In genomic region chr16:73056383-73056782, GRCh38 we compare ENCODE assay signal across 8 cellular contexts. TPM values are rescaled to one million over a fixed set of nuclear protein-coding genes. Genes with fewer than 3 reads are reported as not detected.
DNase-seq lines count a peak whose midpoint lies in the region; ATAC-seq and TF ChIP-seq lines count a peak whose summit lies in the region.

No MANE protein-coding gene starts in this region.

- DNase-seq in OCI-LY7 (ENCODE audit: low spot score) (no peak), epithelial cell of prostate (ENCODE audit: low read depth, low spot score) (no peak), DMS 273 treated with DMSO at 0.1 percent for 48 hours (lab: John Stamatoyannopoulos, UW) (no peak)
- no peak for DNase-seq in activated effector memory CD4-positive, alpha-beta T cell treated with anti-CD3 and anti-CD28 coated beads, Interleukin-2, amount 50 U/mL, for 16 hours
- DNase-seq in stimulated activated CD4-positive, alpha-beta T cell treated with anti-CD3 and anti-CD28 coated beads, Interleukin-4, amount 100 ng/mL, for 1 hour: no peak

- H2AFZ ChIP-seq in ACC112 (ENCODE audit: low read length, unreplicated experiment): no peak overlapping the region
- no peak overlapping the region for H2AFZ ChIP-seq in OCI-LY7 (ENCODE audit: low read length)
- no peak overlapping the region for H2AFZ ChIP-seq in neural cell (ENCODE audit: low read depth, low read length)

- H3K27me3 ChIP-seq in ACC112 (ENCODE audit: insufficient read depth, low read length): no peaks in the 10 kb centered on the region
- peaks cover 4% of the 10 kb centered on the region for H3K27me3 ChIP-seq in neural cell (ENCODE audit: insufficient read depth, low read depth, low read length)

- H3K27ac ChIP-seq in ACC112 (ENCODE audit: low read depth, low read length) (peak overlapping the region; percentile 80), OCI-LY7 (ENCODE audit: low read depth, low read length, poor library complexity, severe bottlenecking) (no peak overlapping the region), epithelial cell of prostate (peak overlapping the region; percentile 93), neural cell (ENCODE audit: low read length) (peak overlapping the region; percentile 99)

- TF ChIP-seq CTCF in OCI-LY7 (conservative IDR thresholded peaks at IDR 0.05; ENCODE audit: low read length) (no peak), neural cell (IDR thresholded peaks at IDR 0.05; ENCODE audit: poor library complexity, severe bottlenecking) (no peak)

- H3K36me3 ChIP-seq in ACC112 (ENCODE audit: insufficient read depth, low read length) (no peaks in the 10 kb centered on the region), OCI-LY7 (ENCODE audit: insufficient read depth, low read length) (no peaks in the 10 kb centered on the region), neural cell (ENCODE audit: insufficient read depth, low read length) (no peaks in the 10 kb centered on the region)

- intact Hi-C loops in OCI-LY7 (cut with micrococcal nuclease; ENCODE audit: unreplicated experiment): loop anchor here (5.0 to 10.0 kb wide), 2 partner anchors 222 to 389 kb away; no protein-coding TSS in a partner anchor

- peak overlapping the region; percentile 98 for H3K9ac ChIP-seq in neural cell (ENCODE audit: low read length)

- H3K9me3 ChIP-seq in OCI-LY7 (ENCODE audit: low read length) (no peaks in the 10 kb centered on the region), neural cell (ENCODE audit: low read length) (no peaks in the 10 kb centered on the region)

- H3K4me3 ChIP-seq in ACC112 (ENCODE audit: low read depth, low read length): peak overlapping the region; percentile 83
- H3K4me3 ChIP-seq in OCI-LY7 (ENCODE audit: low read depth, low read length, poor library complexity, severe bottlenecking): no peak overlapping the region
- peak overlapping the region; percentile 75 for H3K4me3 ChIP-seq in neural cell (ENCODE audit: low read length)

- peak overlapping the region; percentile 72; the same call in 1 of the 2 replicates for H3K4me2 ChIP-seq in OCI-LY7 (ENCODE audit: low read length)
- H3K4me2 ChIP-seq in neural cell (ENCODE audit: low read length): peak overlapping the region; percentile 96

- no peak for TF ChIP-seq EP300 in neural cell (conservative IDR thresholded peaks at IDR 0.05; ENCODE audit: poor library complexity, severe bottlenecking)

- BruUV-seq in OCI-LY7 (replicated peaks; lab: Mats Ljungman, UMichigan): no TSS peak

- H3K4me1 ChIP-seq in ACC112 (ENCODE audit: control insufficient read depth, insufficient read depth, low read length, unreplicated experiment) (peaks cover 52% of the 10 kb centered on the region), OCI-LY7 (ENCODE audit: insufficient read depth, low read length, poor library complexity, severe bottlenecking) (peaks cover 51% of the 10 kb centered on the region)

- CTCF ChIA-PET in OCI-LY7 (lab: Charles Lee; ENCODE audit: unreplicated experiment): interaction anchor here (0.6 kb wide), 1 partner anchor 224 kb away, joined by 3 read pairs; no protein-coding TSS in a partner anchor

- ATAC-seq in GM18511 (IDR thresholded peaks at IDR 0.05; ENCODE audit: unreplicated experiment): no peak

- no peak for TF ChIP-seq RAD21 in neural cell (conservative IDR thresholded peaks at IDR 0.05)

- H3K79me2 ChIP-seq in ACC112 (ENCODE audit: control insufficient read depth, insufficient read depth, low read length, unreplicated experiment) (peaks cover 89% of the 10 kb centered on the region), OCI-LY7 (ENCODE audit: insufficient read depth, low read depth, low read length) (peaks cover 3% of the 10 kb centered on the region; the same call in 1 of the 2 replicates), neural cell (replicated peaks; ENCODE audit: insufficient read depth, low read length) (peaks cover 83% of the 10 kb centered on the region)

- POLR2A ChIA-PET in OCI-LY7 (lab: Charles Lee): interaction anchor here (0.6 to 1.0 kb wide), 2 partner anchors 19 to 689 kb away, joined by 3 to 5 read pairs; no protein-coding TSS in a partner anchor

- H3K9me2 ChIP-seq in OCI-LY7 (ENCODE audit: insufficient read depth, low read length) (no peaks in the 10 kb centered on the region), neural cell (ENCODE audit: insufficient read depth, low read length) (no peaks in the 10 kb centered on the region)

- H4K20me1 ChIP-seq in OCI-LY7 (ENCODE audit: insufficient read depth, low read length) (peaks cover 14% of the 10 kb centered on the region; the same call in 1 of the 2 replicates), neural cell (ENCODE audit: insufficient read depth) (no peaks in the 10 kb centered on the region)

- H3F3A ChIP-seq in neural cell (ENCODE audit: insufficient read depth, low read length, poor library complexity, severe bottlenecking): peaks cover 15% of the 10 kb centered on the region

TF ChIP-seq in neural cell, 6 proteins besides CTCF, POLR2A, EP300 and RAD21:
- TF ChIP-seq POLR2AphosphoS5 (IDR thresholded peaks at IDR 0.05) (no peak), SMC3 (conservative IDR thresholded peaks at IDR 0.05; ENCODE audit: poor library complexity) (no peak), MXI1 (conservative IDR thresholded peaks at IDR 0.05; ENCODE audit: poor library complexity, severe bottlenecking) (no peak), REST (IDR thresholded peaks at IDR 0.05; ENCODE audit: borderline replicate concordance) (no peak), EZH2 (IDR thresholded peaks at IDR 0.05; ENCODE audit: borderline replicate concordance, insufficient read depth, low read length, poor library complexity, severe bottlenecking) (no peak), TAF1 (IDR thresholded peaks at IDR 0.05; ENCODE audit: low read depth) (no peak)

RNA-seq across cellular contexts. Expression of gene ZFHX3, which starts 8.5 kb away (rescaled TPM):
- total RNA-seq in OCI-LY7 (2014; rRNA removed; shearing (Covaris generic)): 0.77 and 1.3 TPM in 2 replicates
- 5.7 and 6.2 TPM in 2 replicates for total RNA-seq in OCI-LY7 (2022)
- polyA plus RNA-seq in neural cell: 26.4 and 27.7 TPM in 2 replicates
- 112 and 179 TPM in 2 replicates for polyA minus RNA-seq in neural cell
